In the genomic region with DNA sequence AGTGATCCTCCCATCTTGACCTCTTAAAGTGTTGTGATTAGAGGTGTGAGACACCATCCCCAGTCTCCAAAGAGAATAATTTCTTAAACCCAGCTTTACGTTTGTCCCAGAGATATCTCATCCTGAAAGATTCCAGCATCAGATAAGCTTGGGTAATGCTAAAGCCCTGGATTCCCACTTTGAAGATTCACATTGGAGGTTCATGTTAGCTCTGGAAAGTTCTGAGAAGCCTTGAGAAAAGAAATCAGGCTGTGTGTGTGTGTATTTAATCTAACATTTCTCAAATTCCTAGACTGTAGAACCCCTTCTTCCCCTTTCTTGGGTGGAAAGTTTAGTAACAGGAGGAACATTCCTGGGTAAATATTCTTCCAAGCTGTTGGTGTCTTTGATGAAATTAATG, we compare ENCODE assay signal across 27 cellular contexts. TPM values are rescaled to one million over a fixed set of nuclear protein-coding genes. Genes with fewer than 3 reads are reported as not detected.
DNase-seq lines count a peak whose midpoint lies in the region; TF ChIP-seq lines count a peak whose summit lies in the region.
"Had no signal": no experiment of that assay in that cellular context is flagged by ENCODE, and none has a peak within 500 bp of the region (broad histone marks: within the 10 kb centered on the region; RNA-seq: fewer than 3 reads in every experiment).

No MANE protein-coding gene starts in this region.

- H3K56ac ChIP-seq in H9 (ENCODE audit: insufficient read length, low read depth, low read length), result no peak overlapping the region

- H3K23ac ChIP-seq in H9 (ENCODE audit: insufficient read length, low read depth, low read length), result no peak overlapping the region

- H3K36me3 ChIP-seq in tibial nerve, result peaks cover 0 to 27% (median 0%) of the 10 kb centered on the region in 3 donors
- H3K36me3 ChIP-seq: right lobe of liver had no signal

- H4K20me1 ChIP-seq in H9 (ENCODE audit: control insufficient read depth, insufficient read depth, insufficient read length), result no peaks in the 10 kb centered on the region

- H3K79me2 ChIP-seq in H9 (ENCODE audit: insufficient read depth, low read length), result peaks cover 58% of the 10 kb centered on the region

- no peak overlapping the region for H2AK5ac ChIP-seq in H9 (ENCODE audit: insufficient read length, low read length)

- no peak overlapping the region for H3K4me3 ChIP-seq in tibial nerve
- H3K4me3 ChIP-seq: right lobe of liver had no signal

- H3K14ac ChIP-seq in H9 (ENCODE audit: insufficient read depth, low read length), result no peak overlapping the region

- H3K9me3 Mint-ChIP-seq in H9 (no peaks in the 10 kb centered on the region; a peak in 1 of 5 replicates), brain (peaks cover 0 to 3% (median 0%) of the 10 kb centered on the region in 5 experiments), mesothelial cell of epicardium (no peaks in the 10 kb centered on the region)
- H3K9me3 Mint-ChIP-seq: activated CD4-positive, alpha-beta T cell treated with anti-CD3 and anti-CD28 coated beads, Interleukin-2, amount 10 ng/mL, durations not matched to agents 24 days and 14 days; IgD-negative memory B cell had no signal

- H3K4me3 Mint-ChIP-seq in H9 (no peak overlapping the region), brain (no peak overlapping the region), mesothelial cell of epicardium (no peak overlapping the region)
- H3K4me3 Mint-ChIP-seq: activated CD4-positive, alpha-beta T cell treated with anti-CD3 and anti-CD28 coated beads, Interleukin-2, amount 10 ng/mL, durations not matched to agents 24 days and 14 days; activated naive CD8-positive, alpha-beta T cell had no signal

- H3K9me3 ChIP-seq in H9 (ENCODE audit: control insufficient read depth, low read depth, low read length) (no peaks in the 10 kb centered on the region), tibial nerve (no peaks in the 10 kb centered on the region)
- H3K9me3 ChIP-seq: right lobe of liver had no signal

- H4K8ac ChIP-seq in H9 (replicated peaks; ENCODE audit: insufficient read length, low read depth, low read length), result no peak overlapping the region

- H3K18ac ChIP-seq in H9 (ENCODE audit: insufficient read length, low read depth, low read length), result no peak overlapping the region

- H3K4me1 ChIP-seq in H9 (ENCODE audit: insufficient read depth, low read length) (no peaks in the 10 kb centered on the region; the same call in 1 of the 2 replicates), tibial nerve (peaks cover 4 to 59% (median 20%) of the 10 kb centered on the region in 4 donors)
- H3K4me1 ChIP-seq: right lobe of liver had no signal

- no peak overlapping the region for H2BK120ac ChIP-seq in H9 (ENCODE audit: low read depth, low read length, poor library complexity, severe bottlenecking)

- no peak for TF ChIP-seq EP300 in tibial nerve (IDR thresholded peaks at IDR 0.05)

- no peak overlapping the region for H4K91ac ChIP-seq in H9 (ENCODE audit: insufficient read length, low read depth, low read length)

- H3K4me2 ChIP-seq in H9 (ENCODE audit: insufficient read depth, insufficient read length, low read length), result no peak overlapping the region

- no peak overlapping the region for H3T11ph ChIP-seq in H9 (ENCODE audit: low read length)

- H3K36me3 Mint-ChIP-seq in H9 (ENCODE audit: insufficient read depth in 1 of 3, low read depth in 3 of 3) (peaks cover 45 to 92% (median 76%) of the 10 kb centered on the region in 3 experiments; a peak in 6 of 7 replicates), brain (peaks cover 79% of the 10 kb centered on the region), mesothelial cell of epicardium (peaks cover 24% of the 10 kb centered on the region)
- H3K36me3 Mint-ChIP-seq: activated naive CD8-positive, alpha-beta T cell had no signal

- H3K23me2 ChIP-seq in H9 (ENCODE audit: insufficient read length, low read depth, low read length, poor library complexity, severe bottlenecking), result no peaks in the 10 kb centered on the region

- no peaks in the 10 kb centered on the region for H3K27me3 Mint-ChIP-seq in H9 (ENCODE audit: low read depth)
- no peaks in the 10 kb centered on the region for H3K27me3 Mint-ChIP-seq in brain
- no peaks in the 10 kb centered on the region for H3K27me3 Mint-ChIP-seq in mesothelial cell of epicardium (ENCODE audit: low read depth)
- H3K27me3 Mint-ChIP-seq: IgD-negative memory B cell, progenitor cell of endocrine pancreas had no signal

- no peak overlapping the region for H2BK5ac ChIP-seq in H9 (ENCODE audit: insufficient read length, low read length)

- H4K5ac ChIP-seq in H9 (ENCODE audit: insufficient read length, low read depth, low read length), result no peak overlapping the region

- no peak overlapping the region for H2BK15ac ChIP-seq in H9 (ENCODE audit: low read depth, low read length)

- no peak overlapping the region for H2BK20ac ChIP-seq in H9 (ENCODE audit: low read depth, low read length, poor library complexity, severe bottlenecking)

- H3K79me1 ChIP-seq in H9 (ENCODE audit: insufficient read depth, low read depth, low read length, poor library complexity, severe bottlenecking), result peaks cover 7% of the 10 kb centered on the region

- H3K27ac Mint-ChIP-seq in H9, result peak overlapping the region; percentile 59 to 94 (median 93); a peak in 3 of 7 replicates
- H3K27ac Mint-ChIP-seq in brain, result peak overlapping the region in 3 of 5 experiments; percentile 23 to 85 (median 68)
- peak overlapping the region; percentile 47 for H3K27ac Mint-ChIP-seq in mesothelial cell of epicardium
- H3K27ac Mint-ChIP-seq: activated CD4-positive, alpha-beta T cell treated with anti-CD3 and anti-CD28 coated beads, Interleukin-2, amount 10 ng/mL, durations not matched to agents 24 days and 14 days; activated naive CD8-positive, alpha-beta T cell; progenitor cell of endocrine pancreas had no signal

- H2AFZ ChIP-seq in H9 (ENCODE audit: low read length), result no peak overlapping the region

- H3K27ac ChIP-seq in H9 (ENCODE audit: insufficient read length, low read depth, low read length) (no peak overlapping the region), tibial nerve (peak overlapping the region in 3 of 4 donors; percentile 2 to 70 (median 53))
- H3K27ac ChIP-seq: C4-2B, right lobe of liver, VCaP had no signal

- no peak overlapping the region for H3K9ac ChIP-seq in H9 (ENCODE audit: extremely low read depth, insufficient read length, low read length)

- H2BK12ac ChIP-seq in H9 (ENCODE audit: insufficient read length, low read depth, low read length), result no peak overlapping the region

- H3K27me3 ChIP-seq in H9 (ENCODE audit: insufficient read depth, low read length), result no peaks in the 10 kb centered on the region
- no peaks in the 10 kb centered on the region for H3K27me3 ChIP-seq in tibial nerve
- H3K27me3 ChIP-seq: right lobe of liver had no signal

- no CpG with 5 or more reads among the region's 1 CpG for WGBS in H9 (ENCODE audit: extremely low coverage, insufficient read length, low lambda C conversion rate)
- WGBS in tibial nerve, 2 donors, result 40 to 53% methylated on average over 1 of the region's 1 CpG

- TF ChIP-seq CTCF in H9 (conservative IDR thresholded peaks at IDR 0.05), result no peak
- TF ChIP-seq CTCF in brain (conservative IDR thresholded peaks at IDR 0.05), result no peak
- no peak for TF ChIP-seq CTCF in mesothelial cell of epicardium (IDR thresholded peaks at IDR 0.05; ENCODE audit: unreplicated experiment)
- TF ChIP-seq CTCF in tibial nerve (IDR thresholded peaks at IDR 0.05), result no peak

- no peak for DNase-seq in H9
- no peak for DNase-seq in mesothelial cell of epicardium (ENCODE audit: low spot score in 2 of 2, unreplicated experiment in 2 of 2)
- DNase-seq in tibial nerve (ENCODE audit: low spot score in 2 of 2), result no peak
- no peak for DNase-seq in stimulated activated CD4-positive, alpha-beta T cell treated with anti-CD3 and anti-CD28 coated beads, Interleukin-2, amount 100 ng/mL, for 24 hours
- no peak for DNase-seq in dedifferentiated amniotic fluid mesenchymal stem cell (ENCODE audit: extremely low spot score)
- no peak for DNase-seq in HT-29 (ENCODE audit: low spot score)
- DNase-seq: activated CD4-positive, alpha-beta T cell treated with anti-CD3 and anti-CD28 coated beads, Interleukin-2, amount 10 ng/mL, durations not matched to agents 24 days and 14 days; activated effector memory CD4-positive, alpha-beta T cell treated with Interleukin-2 at 50 U/mL for 16 hours; cerebellar nuclear complex; COR-L47; DMS53; hypothalamus; left colon; NCI-H1694; NCI-H446 treated with DMSO at 0.1 percent for 48 hours; NCI-H82; right lobe of liver; stimulated activated CD4-positive, alpha-beta T cell treated with anti-CD3 and anti-CD28 coated beads, Interleukin-12 subunit alpha, Interleukin-12 subunit beta, amount 100 ng/mL, for 4 hours; stimulated activated CD4-positive, alpha-beta T cell treated with anti-CD3 and anti-CD28 coated beads, Interleukin-4, amount 100 ng/mL, for 1 hour; SW 1271; trophoblast cell had no signal

- no peak for TF ChIP-seq POLR2A in tibial nerve (IDR thresholded peaks at IDR 0.05)

- peaks cover 28 to 32% of the 10 kb centered on the region in 2 experiments for H3K4me1 Mint-ChIP-seq in H9
- peaks cover 73% of the 10 kb centered on the region for H3K4me1 Mint-ChIP-seq in brain
- H3K4me1 Mint-ChIP-seq in mesothelial cell of epicardium, result peaks cover 49% of the 10 kb centered on the region

- H3K4ac ChIP-seq in H9 (ENCODE audit: low read depth, low read length), result no peak overlapping the region

RNA-seq across cellular contexts. Expression of gene ZNF532, which starts 18.0 kb away (rescaled TPM):
- total RNA-seq in H9 (2021) (254 and 258 TPM in 2 replicates), mesothelial cell of epicardium (178 to 188 TPM (median 182 TPM) in 3 replicates), tibial nerve (100 to 1,000 TPM in 3 of 4 donors, 10 to 100 TPM in 1; 98.7 to 125 (median 113) TPM)
- polyA plus RNA-seq in brain (ENCODE audit: insufficient read depth, low read depth, low replicate concordance), result 51.6 TPM
- total RNA-seq in HT-29 (2014; rRNA removed; shearing (Covaris generic)), result 7.4 and 8.1 TPM in 2 replicates

Comparison
In these comparisons a context has a peak if more than half of its experiments do, and no peak if none do; other contexts are left out.
1. RNA of gene ZNF532, which starts 18.0 kb away (total RNA-seq): 254 to 258 TPM in H9, 178 to 188 TPM in mesothelial cell of epicardium and 98.7 to 125 TPM in tibial nerve; 7.4 to 8.1 TPM in HT-29; every median in the first group is over 10 times any median in the second.
2. Peak in every context shown above with its lines, with median percentiles within 50 percentile points of each other: H3K27ac Mint-ChIP-seq.